ENCODE assay signal across 16 cellular contexts in genomic region chr16:30644334-30644830, GRCh38. TPM values are rescaled to one million over a fixed set of nuclear protein-coding genes. Genes with fewer than 3 reads are reported as not detected.
DNase-seq lines count a peak whose midpoint lies in the region; ATAC-seq lines count a peak whose summit lies in the region.
"Had no signal": no experiment of that assay in that cellular context is flagged by ENCODE, and none has a peak within 500 bp of the region (broad histone marks: within the 10 kb centered on the region; RNA-seq: fewer than 3 reads in every experiment).

No MANE protein-coding gene starts in this region.

- no peak overlapping the region for H3K27ac ChIP-seq in SJCRH30
- H3K27ac ChIP-seq: A549, GM23248 had no signal

- no peaks in the 10 kb centered on the region for H3K9me3 ChIP-seq in SJCRH30 (replicated peaks)
- H3K9me3 ChIP-seq: A549 had no signal

- no peak overlapping the region for H3K4me3 ChIP-seq in SJCRH30
- H3K4me3 ChIP-seq: A549, GM23248 had no signal

- H3K4me1 ChIP-seq in SJCRH30: no peaks in the 10 kb centered on the region
- H3K4me1 ChIP-seq: A549 had no signal

- no peaks in the 10 kb centered on the region for H3K36me3 ChIP-seq in SJCRH30

- 0 out of 2 replicates have a peak, but pooled peaks cover 2% of the 10 kb centered on the region for H3K27me3 ChIP-seq in SJCRH30

- no peak for ATAC-seq in GM19351 (IDR thresholded peaks at IDR 0.05; ENCODE audit: unreplicated experiment)
- ATAC-seq: A549 had no signal

- peak; percentile 11 for DNase-seq in NCI-H82 (lab: John Stamatoyannopoulos, UW)
- no peak for DNase-seq in NCI-H82 treated with DMSO at 0.1 percent for 48 hours (lab: John Stamatoyannopoulos, UW; ENCODE audit: unreplicated experiment)
- peak; percentile 81 for DNase-seq in NCI-H2171 (lab: John Stamatoyannopoulos, UW)
- peak; percentile 40 for DNase-seq in RPMI8226
- no peak for DNase-seq in SJCRH30
- DNase-seq in stimulated activated CD4-positive, alpha-beta T cell treated with anti-CD3 and anti-CD28 coated beads, Interleukin-2, amount 100 ng/mL, for 24 hours: no peak
- DNase-seq: DND-41, GM23248, H9, KBM-7, NCI-H1105, NCI-H146, OCI-M1, Right ventricle myocardium superior had no signal

RNA-seq across cellular contexts. Expression of gene PRR14, which starts 6.4 kb away (rescaled TPM):
- total RNA-seq in SJCRH30 (2014; rRNA removed; shearing (Covaris generic)): 10.5 and 12.7 TPM in 2 replicates

RNA-seq across cellular contexts. Expression of gene FBRS, which starts 13.8 kb away (rescaled TPM):
- 17.6 and 21.1 TPM in 2 replicates for total RNA-seq in SJCRH30 (2014; rRNA removed; shearing (Covaris generic))

RNA-seq across cellular contexts. Expression of gene ZNF689, which starts 34.2 kb away (rescaled TPM):
- 15.6 and 16.4 TPM in 2 replicates for total RNA-seq in SJCRH30 (2014; rRNA removed; shearing (Covaris generic))

RNA-seq across cellular contexts. Expression of gene SRCAP, which starts 54.6 kb away (rescaled TPM):
- total RNA-seq in SJCRH30 (2014; rRNA removed; shearing (Covaris generic)): 19.3 and 22.0 TPM in 2 replicates

RNA-seq across cellular contexts. Expression of gene ZNF785, which starts 58.9 kb away (rescaled TPM):
- total RNA-seq in SJCRH30 (2014; rRNA removed; shearing (Covaris generic)): 13.1 and 18.2 TPM in 2 replicates

Comparison
In these comparisons a context has a peak if more than half of its experiments do, and no peak if none do; other contexts are left out.
1. DNase-seq: peak in NCI-H82 (single experiment), NCI-H2171 (single experiment) and RPMI8226 (single experiment); none in NCI-H82 treated with DMSO at 0.1 percent for 48 hours (single experiment), SJCRH30 (0 of 2) and stimulated activated CD4-positive, alpha-beta T cell treated with anti-CD3 and anti-CD28 coated beads, Interleukin-2, amount 100 ng/mL, for 24 hours (0 of 2).